Comparison of ENCODE assay signal across 10 cellular contexts in genomic region chr6:160462116-160462515, GRCh38.
DNase-seq lines count a peak whose midpoint lies in the region; ATAC-seq and TF ChIP-seq lines count a peak whose summit lies in the region.
"Had no signal": no experiment of that assay in that cellular context is flagged by ENCODE, and none has a peak within 500 bp of the region (broad histone marks: within the 10 kb centered on the region; RNA-seq: fewer than 3 reads in every experiment).

No MANE protein-coding gene starts in this region.

- TF ChIP-seq POLR2A in upper lobe of left lung (IDR thresholded peaks at IDR 0.05): no peak

- H3K27ac ChIP-seq in upper lobe of left lung: no peak overlapping the region
- H3K27ac ChIP-seq: uterus had no signal

- peak; percentile 56 for DNase-seq in ELR (ENCODE audit: low read depth)
- no peak for DNase-seq in central memory CD8-positive, alpha-beta T cell (ENCODE audit: low spot score in 2 of 2)
- DNase-seq in upper lobe of left lung: no peak
- DNase-seq in HT-29 (ENCODE audit: low spot score): no peak
- DNase-seq in LoVo (ENCODE audit: low spot score): no peak
- no peak for DNase-seq in HuH-7.5 (ENCODE audit: low spot score)
- DNase-seq: islet precursor cell, uterus had no signal

- no peaks in the 10 kb centered on the region for H3K9me3 ChIP-seq in upper lobe of left lung
- H3K9me3 ChIP-seq: uterus had no signal

- H3K36me3 Mint-ChIP-seq in central memory CD8-positive, alpha-beta T cell (ENCODE audit: insufficient read depth): peaks cover 4% of the 10 kb centered on the region

- peak overlapping the region; percentile 85 for H3K27ac Mint-ChIP-seq in central memory CD8-positive, alpha-beta T cell (ENCODE audit: low read depth)

- no peaks in the 10 kb centered on the region for H3K9me3 Mint-ChIP-seq in central memory CD8-positive, alpha-beta T cell

- no peaks in the 10 kb centered on the region for H3K27me3 ChIP-seq in upper lobe of left lung
- H3K27me3 ChIP-seq: uterus had no signal

- peaks cover 0 to 4% (median 0%) of the 10 kb centered on the region in 4 donors for H3K4me1 ChIP-seq in upper lobe of left lung
- H3K4me1 ChIP-seq: uterus had no signal

- H3K4me1 Mint-ChIP-seq in central memory CD8-positive, alpha-beta T cell: peaks cover 73% of the 10 kb centered on the region

- no peak for TF ChIP-seq CTCF in upper lobe of left lung (IDR thresholded peaks at IDR 0.05)

- peak overlapping the region; percentile 61 for H3K4me3 Mint-ChIP-seq in central memory CD8-positive, alpha-beta T cell

- H3K4me3 ChIP-seq in upper lobe of left lung: no peak overlapping the region
- H3K4me3 ChIP-seq: uterus had no signal

- TF ChIP-seq EP300 in upper lobe of left lung (IDR thresholded peaks at IDR 0.05): no peak

- ATAC-seq in GM21381 (IDR thresholded peaks at IDR 0.05; ENCODE audit: unreplicated experiment): peak; percentile 2
- peak; percentile 23 for ATAC-seq in HG03342 (IDR thresholded peaks at IDR 0.05; ENCODE audit: unreplicated experiment)
- no peak for ATAC-seq in central memory CD8-positive, alpha-beta T cell (replicated peaks; ENCODE audit: extremely low read depth, poor library complexity, severe bottlenecking)
- no peak for ATAC-seq in upper lobe of left lung (ENCODE audit: low FRiP score in 2 of 2)

- no peaks in the 10 kb centered on the region for H3K27me3 Mint-ChIP-seq in central memory CD8-positive, alpha-beta T cell

- no peaks in the 10 kb centered on the region for H3K36me3 ChIP-seq in upper lobe of left lung
- H3K36me3 ChIP-seq: uterus had no signal

Comparison
In these comparisons a context has a peak if more than half of its experiments do, and no peak if none do; other contexts are left out.
1. ATAC-seq: peak in GM21381 (single experiment) and HG03342 (single experiment); none in central memory CD8-positive, alpha-beta T cell (single experiment) and upper lobe of left lung (0 of 2).